ENCODE assay signal across 8 cellular contexts in genomic region chr14:69767369-69767999, GRCh38. TPM values are rescaled to one million over a fixed set of nuclear protein-coding genes. Genes with fewer than 3 reads are reported as not detected.
A peak's percentile ranks its signal among the peaks of the same experiment; 100 is the strongest.
DNase-seq lines count a peak whose midpoint lies in the region; ATAC-seq and TF ChIP-seq lines count a peak whose summit lies in the region.

No MANE protein-coding gene starts in this region.

- peaks cover 10% of the 10 kb centered on the region for H3K9me3 Mint-ChIP-seq in activated naive CD8-positive, alpha-beta T cell treated with anti-CD3 and anti-CD28 coated beads for 36 hours
- no peaks in the 10 kb centered on the region for H3K9me3 Mint-ChIP-seq in osteocyte (ENCODE audit: unreplicated experiment)

- H3K27me3 Mint-ChIP-seq in activated naive CD8-positive, alpha-beta T cell treated with anti-CD3 and anti-CD28 coated beads for 36 hours = peaks cover 11% of the 10 kb centered on the region
- no peaks in the 10 kb centered on the region for H3K27me3 Mint-ChIP-seq in osteocyte (ENCODE audit: unreplicated experiment)

- H3K36me3 Mint-ChIP-seq in activated naive CD8-positive, alpha-beta T cell treated with anti-CD3 and anti-CD28 coated beads for 36 hours = peaks cover 56% of the 10 kb centered on the region
- H3K36me3 Mint-ChIP-seq in osteocyte (ENCODE audit: unreplicated experiment) = peaks cover 45% of the 10 kb centered on the region

- H3K4me1 ChIP-seq in thoracic aorta (ENCODE audit: control insufficient read depth in 1 of 2, low read depth in 2 of 2) = peaks cover 29 to 50% of the 10 kb centered on the region in 2 donors

- peak overlapping the region; percentile 100 for H3K27ac Mint-ChIP-seq in activated naive CD8-positive, alpha-beta T cell treated with anti-CD3 and anti-CD28 coated beads for 36 hours
- peak overlapping the region; percentile 100 for H3K27ac Mint-ChIP-seq in osteocyte (ENCODE audit: unreplicated experiment)

- H3K4me3 ChIP-seq in GM06990 (replicated peaks; ENCODE audit: low read depth, low read length) (peak overlapping the region; percentile 100), thoracic aorta (peak overlapping the region; percentile 100)

- H3K36me3 ChIP-seq in GM06990 (ENCODE audit: control insufficient read depth, insufficient read depth, low read length) (peaks cover 20% of the 10 kb centered on the region), thoracic aorta (peaks cover 38% of the 10 kb centered on the region)

- peaks cover 64% of the 10 kb centered on the region for H3K4me1 Mint-ChIP-seq in activated naive CD8-positive, alpha-beta T cell treated with anti-CD3 and anti-CD28 coated beads for 36 hours
- peaks cover 38% of the 10 kb centered on the region for H3K4me1 Mint-ChIP-seq in osteocyte (ENCODE audit: unreplicated experiment)

- H3K27ac ChIP-seq in thoracic aorta = peak overlapping the region; percentile 100

- no peaks in the 10 kb centered on the region for H3K9me3 ChIP-seq in thoracic aorta

- TF ChIP-seq CTCF in GM06990 (IDR thresholded peaks at IDR 0.05; ENCODE audit: insufficient read depth, low read length, poor library complexity, severe bottlenecking) = no peak
- TF ChIP-seq CTCF in osteocyte (IDR thresholded peaks at IDR 0.05) = no peak
- TF ChIP-seq CTCF in thoracic aorta (IDR thresholded peaks at IDR 0.05) = no peak

- peak overlapping the region; percentile 95 for H3K4me3 Mint-ChIP-seq in activated naive CD8-positive, alpha-beta T cell treated with anti-CD3 and anti-CD28 coated beads for 36 hours
- peak overlapping the region; percentile 95 for H3K4me3 Mint-ChIP-seq in osteocyte (ENCODE audit: unreplicated experiment)

- DNase-seq in GM06990 (ENCODE audit: extremely low read depth, insufficient read length) (peak; percentile 95), NCI-H1092 treated with DMSO at 0.1 percent for 48 hours (lab: John Stamatoyannopoulos, UW) (peak; percentile 92), SKM-1 (lab: John Stamatoyannopoulos, UW; ENCODE audit: unreplicated experiment) (peak; percentile 10), Right ventricle myocardium inferior (ENCODE audit: missing footprints) (peak; percentile 95), osteocyte (ENCODE audit: extremely low spot score, unreplicated experiment) (peak; percentile 98), thoracic aorta (ENCODE audit: low spot score) (peak; percentile 69)
- DNase-seq in activated naive CD8-positive, alpha-beta T cell treated with anti-CD3 and anti-CD28 coated beads for 36 hours = peak; percentile 96

- peak; percentile 58 for ATAC-seq in HG02623 (IDR thresholded peaks at IDR 0.05; ENCODE audit: unreplicated experiment)
- peak; percentile 91 for ATAC-seq in Right ventricle myocardium inferior
- peak; percentile 67 for ATAC-seq in thoracic aorta (ENCODE audit: insufficient number of reproducible peaks, low FRiP score, low read depth)

- H3K27me3 ChIP-seq in GM06990 (replicated peaks; ENCODE audit: control insufficient read depth, insufficient read depth, low read length) (no peaks in the 10 kb centered on the region), thoracic aorta (replicated peaks; ENCODE audit: insufficient read depth) (no peaks in the 10 kb centered on the region)

- intact Hi-C loops in Right ventricle myocardium inferior (cut with DNase I) = loop anchor here (5.0 kb wide), 1 partner anchor 370 kb away; the partner anchor contains the start of genes ERH and SLC39A9

RNA-seq across cellular contexts. Expression of gene SRSF5, which starts 0.5 kb away (rescaled TPM):
- total RNA-seq in activated naive CD8-positive, alpha-beta T cell treated with anti-CD3 and anti-CD28 coated beads for 36 hours = 100 to 1,000 TPM; 310 to 318 TPM
- 120 TPM for total RNA-seq in Right ventricle myocardium inferior
- 245 and 279 TPM in 2 replicates for total RNA-seq in osteocyte
- 100 to 1,000 TPM; 264 to 365 TPM for total RNA-seq in thoracic aorta

RNA-seq across cellular contexts. Expression of gene SLC10A1, which starts 29.6 kb away (rescaled TPM):
- not detected for total RNA-seq in activated naive CD8-positive, alpha-beta T cell treated with anti-CD3 and anti-CD28 coated beads for 36 hours
- total RNA-seq in Right ventricle myocardium inferior (not detected), osteocyte (not detected in 2 replicates), thoracic aorta (not detected)

Comparison
In these comparisons a context has a peak if more than half of its experiments do, and no peak if none do; other contexts are left out.
1. Peak in every context shown above with its lines: DNase-seq, ATAC-seq, H3K4me3 ChIP-seq and H3K27ac ChIP-seq.
2. DNase-seq: peak in every context shown above with its lines; median percentile 98 in osteocyte; 96 in activated naive CD8-positive, alpha-beta T cell treated with anti-CD3 and anti-CD28 coated beads for 36 hours; 95 in GM06990; 95 in Right ventricle myocardium inferior; 92 in NCI-H1092 treated with DMSO at 0.1 percent for 48 hours; 69 in thoracic aorta; 10 in SKM-1.